23 cellular contexts compared by ENCODE assay signal in genomic region chr18:35463837-35464236, GRCh38. TPM values are rescaled to one million over a fixed set of nuclear protein-coding genes. Genes with fewer than 3 reads are reported as not detected.
DNase-seq lines count a peak whose midpoint lies in the region; TF ChIP-seq lines count a peak whose summit lies in the region.
"Had no signal": no experiment of that assay in that cellular context is flagged by ENCODE, and none has a peak within 500 bp of the region (broad histone marks: within the 10 kb centered on the region; RNA-seq: fewer than 3 reads in every experiment).

No MANE protein-coding gene starts in this region.

- no peak overlapping the region for H3K4me2 ChIP-seq in mammary epithelial cell (ENCODE audit: insufficient read depth, low read depth, low read length)

- H4K20me1 ChIP-seq in mammary epithelial cell (ENCODE audit: insufficient read depth, low read length), result no peaks in the 10 kb centered on the region

- H3K4me3 Mint-ChIP-seq in MCF 10A (ENCODE audit: unreplicated experiment), result no peak overlapping the region
- H3K4me3 Mint-ChIP-seq: CD8-positive, alpha-beta T cell had no signal

- peaks cover 8% of the 10 kb centered on the region for H3K36me3 ChIP-seq in mammary epithelial cell (ENCODE audit: insufficient read depth, low read length)
- no peaks in the 10 kb centered on the region for H3K36me3 ChIP-seq in brain microvascular endothelial cell (replicated peaks)
- no peaks in the 10 kb centered on the region for H3K36me3 ChIP-seq in muscle layer of colon (ENCODE audit: insufficient read depth, low read length)
- H3K36me3 ChIP-seq in subcutaneous abdominal adipose tissue (ENCODE audit: control insufficient read depth in 5 of 5, insufficient read depth in 5 of 5, low read length in 5 of 5), result peaks cover 0 to 12% (median 0%) of the 10 kb centered on the region in 5 donors

- peak overlapping the region; percentile 72 for H3K27ac Mint-ChIP-seq in MCF 10A (ENCODE audit: low read depth, unreplicated experiment)
- H3K27ac Mint-ChIP-seq: CD8-positive, alpha-beta T cell had no signal

- in situ Hi-C loops in mammary epithelial cell (cut with MboI; ENCODE audit: low sequenced_read_pairs in 2 of 2) (no loop called here), brain microvascular endothelial cell (cut with HindIII; ENCODE audit: low pct_ligation_motif_present, low sequenced_read_pairs) (no loop called here)

- H3K4me3 ChIP-seq in mammary epithelial cell (replicated peaks in 1 of 3; ENCODE audit: insufficient read depth in 1 of 3, low read depth in 2 of 3, low read length in 3 of 3), result no peak overlapping the region
- H3K4me3 ChIP-seq in brain microvascular endothelial cell (ENCODE audit: low read depth, low read length), result no peak overlapping the region
- H3K4me3 ChIP-seq in muscle layer of colon (ENCODE audit: low read depth in 1 of 2, low read length in 2 of 2), result no peak overlapping the region
- no peak overlapping the region for H3K4me3 ChIP-seq in subcutaneous abdominal adipose tissue (ENCODE audit: low read depth in 1 of 5, low read length in 5 of 5)
- H3K4me3 ChIP-seq: SK-N-MC had no signal

- TF ChIP-seq CTCF in MCF 10A (IDR thresholded peaks at IDR 0.05; ENCODE audit: unreplicated experiment) (no peak), mammary epithelial cell (conservative IDR thresholded peaks at IDR 0.05 in 1 of 2, IDR thresholded peaks at IDR 0.05 in 1 of 2; ENCODE audit: extremely low read depth in 1 of 2, insufficient read depth in 1 of 2, low read depth in 1 of 2, low read length in 2 of 2) (no peak), brain microvascular endothelial cell (IDR thresholded peaks at IDR 0.05; ENCODE audit: low read depth, low read length, missing control alignments) (no peak)

- H3K4me1 ChIP-seq in mammary epithelial cell (ENCODE audit: insufficient read depth, low read length), result peaks cover 34% of the 10 kb centered on the region
- peaks cover 73% of the 10 kb centered on the region for H3K4me1 ChIP-seq in muscle layer of colon (ENCODE audit: insufficient read depth, low read length)
- peaks cover 4 to 71% (median 31%) of the 10 kb centered on the region in 5 donors for H3K4me1 ChIP-seq in subcutaneous abdominal adipose tissue (ENCODE audit: control insufficient read depth in 5 of 5, insufficient read depth in 5 of 5, low read length in 5 of 5)

- POLR2A ChIA-PET in MCF 10A (lab: Yijun Ruan, JAX), result interaction anchor here (1.8 kb wide), 1 partner anchor 15 kb away, joined by 5 read pairs; no protein-coding TSS in a partner anchor

- intact Hi-C loops in MCF 10A (cut with micrococcal nuclease) (no loop called here), mammary epithelial cell (cut with micrococcal nuclease) (no loop called here)

- H3K4me1 Mint-ChIP-seq in MCF 10A (ENCODE audit: insufficient read depth, unreplicated experiment), result peaks cover 55% of the 10 kb centered on the region

- no peaks in the 10 kb centered on the region for H3K27me3 Mint-ChIP-seq in MCF 10A (ENCODE audit: insufficient read depth, unreplicated experiment)

- no peak overlapping the region for H2AFZ ChIP-seq in mammary epithelial cell (ENCODE audit: low read depth, low read length)

- no peaks in the 10 kb centered on the region for H3K9me3 Mint-ChIP-seq in MCF 10A (ENCODE audit: unreplicated experiment)
- H3K9me3 Mint-ChIP-seq: CD8-positive, alpha-beta T cell had no signal

- H3K9me3 ChIP-seq in mammary epithelial cell (replicated peaks; ENCODE audit: insufficient read depth, low read length), result no peaks in the 10 kb centered on the region
- no peaks in the 10 kb centered on the region for H3K9me3 ChIP-seq in muscle layer of colon (ENCODE audit: low read length)
- no peaks in the 10 kb centered on the region for H3K9me3 ChIP-seq in subcutaneous abdominal adipose tissue (ENCODE audit: control insufficient read depth in 5 of 5, low read length in 5 of 5)

- no peak overlapping the region for H3K9ac ChIP-seq in mammary epithelial cell (ENCODE audit: insufficient read depth, low read length)
- H3K9ac ChIP-seq in muscle layer of colon (ENCODE audit: low read length), result no peak overlapping the region
- H3K9ac ChIP-seq in subcutaneous abdominal adipose tissue (ENCODE audit: low read length in 5 of 5), result no peak overlapping the region

- H3K36me3 Mint-ChIP-seq in MCF 10A (ENCODE audit: insufficient read depth, unreplicated experiment), result peaks cover 2% of the 10 kb centered on the region

- H3K79me2 ChIP-seq in mammary epithelial cell (ENCODE audit: insufficient read depth, low read length), result peaks cover 49% of the 10 kb centered on the region

- CTCF ChIA-PET in MCF 10A (lab: Yijun Ruan, JAX), result interaction anchor here (0.7 to 1.2 kb wide), 2 partner anchors 13 to 16 kb away, joined by 3 to 4 read pairs; no protein-coding TSS in a partner anchor
- CTCF ChIA-PET in mammary epithelial cell (lab: Charles Lee; ENCODE audit: low non-redundant PET), result no interaction called here

- dilution Hi-C loops in mammary epithelial cell (cut with HindIII; ENCODE audit: low sequenced_read_pairs), result no loop called here

- WGBS in mammary epithelial cell (ENCODE audit: low coverage, missing lambda C conversion rate), result 79% methylated on average over 4 of the region's 4 CpGs

- DNase-seq in MCF 10A (ENCODE audit: unreplicated experiment) (no peak), mammary epithelial cell (no peak), brain microvascular endothelial cell (no peak), NCI-H2107 treated with DMSO at 0.1 percent for 48 hours (lab: John Stamatoyannopoulos, UW; ENCODE audit: unreplicated experiment) (no peak), UCSD-AML1 (lab: John Stamatoyannopoulos, UW; ENCODE audit: unreplicated experiment) (no peak), COLO668 (lab: John Stamatoyannopoulos, UW; ENCODE audit: unreplicated experiment) (no peak)
- DNase-seq: ACHN; C1 segment of cervical spinal cord; Calu3; CD8-positive, alpha-beta T cell; KG1; MV-4-11; NCI-H1105 treated with DMSO at 0.1 percent for 48 hours; NCI-H2029 treated with DMSO at 0.1 percent for 48 hours; NCI-H2171; NCI-H345; NCI-H524; NCI-H82; SHP77 treated with DMSO at 0.1 percent for 48 hours had no signal

- no peak overlapping the region for H3K27ac ChIP-seq in mammary epithelial cell (ENCODE audit: insufficient read depth, low read depth, low read length)
- peak overlapping the region; percentile 75 for H3K27ac ChIP-seq in brain microvascular endothelial cell
- H3K27ac ChIP-seq in muscle layer of colon (ENCODE audit: low read depth, low read length), result peak overlapping the region; percentile 19
- peak overlapping the region; percentile 50 for H3K27ac ChIP-seq in subcutaneous abdominal adipose tissue (ENCODE audit: low read depth, low read length)
- H3K27ac ChIP-seq: 22Rv1, SK-N-MC had no signal

- BruUV-seq in MCF 10A (replicated peaks; lab: Mats Ljungman, UMichigan) (no TSS peak), mammary epithelial cell (replicated peaks; lab: Mats Ljungman, UMichigan) (no TSS peak)

- H3K27me3 ChIP-seq in mammary epithelial cell (ENCODE audit: insufficient read depth, low read length), result no peaks in the 10 kb centered on the region
- H3K27me3 ChIP-seq in brain microvascular endothelial cell (replicated peaks), result no peaks in the 10 kb centered on the region
- H3K27me3 ChIP-seq in muscle layer of colon (ENCODE audit: control insufficient read depth in 1 of 2, insufficient read depth in 2 of 2, low read length in 2 of 2), result no peaks in the 10 kb centered on the region
- H3K27me3 ChIP-seq in subcutaneous abdominal adipose tissue (ENCODE audit: control insufficient read depth in 5 of 5, insufficient read depth in 4 of 5, low read length in 5 of 5), result no peaks in the 10 kb centered on the region

RNA-seq across cellular contexts. Expression of gene INO80C, which starts 33.9 kb away (rescaled TPM):
- total RNA-seq in MCF 10A (2022) (25.8 and 32.6 TPM in 2 replicates), mammary epithelial cell (10 to 100 TPM in 1 of 2 donors, 1 to 10 TPM in 1; 7.2 to 46.5 TPM)
- 42.5 TPM for polyA plus RNA-seq in mammary epithelial cell
- 20.4 TPM for polyA minus RNA-seq in mammary epithelial cell
